Comparison of ENCODE assay signal across 16 cellular contexts in the genomic region with DNA sequence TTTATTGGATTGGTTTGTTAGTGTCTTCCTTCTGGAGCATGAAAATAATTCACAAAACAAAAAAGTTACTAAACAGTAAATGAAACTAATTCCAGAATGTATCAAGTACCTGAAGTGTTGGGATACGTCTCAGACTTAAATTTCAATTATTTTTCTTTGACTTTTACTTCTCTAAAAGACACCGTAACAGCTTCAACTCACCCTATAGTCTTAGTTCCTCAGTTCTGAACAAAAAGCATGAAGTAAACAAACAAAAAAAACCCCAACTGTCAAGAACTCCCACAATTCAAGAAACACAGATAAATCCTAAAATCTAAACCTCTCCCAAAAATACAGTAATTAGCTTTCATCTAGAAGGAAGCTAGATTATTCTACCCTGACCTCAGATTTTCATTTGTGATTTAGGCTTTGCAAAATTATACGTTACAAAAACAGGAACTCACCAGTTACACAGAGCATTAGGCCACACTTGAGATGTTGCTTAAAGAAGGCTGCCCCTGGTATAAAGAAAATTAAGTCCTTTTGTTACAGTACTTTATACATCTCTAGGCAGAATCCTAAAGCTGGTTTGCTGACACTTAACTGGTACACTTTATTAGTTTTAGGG. TPM values are rescaled to one million over a fixed set of nuclear protein-coding genes. Genes with fewer than 3 reads are reported as not detected.
A peak's percentile ranks its signal among the peaks of the same experiment; 100 is the strongest.
DNase-seq lines count a peak whose midpoint lies in the region; ATAC-seq and TF ChIP-seq lines count a peak whose summit lies in the region.
"Had no signal": no experiment of that assay in that cellular context is flagged by ENCODE, and none has a peak within 500 bp of the region (broad histone marks: within the 10 kb centered on the region; RNA-seq: fewer than 3 reads in every experiment).

No MANE protein-coding gene starts in this region.

- no peaks in the 10 kb centered on the region for H3K9me3 ChIP-seq in ovary
- H3K9me3 ChIP-seq: body of pancreas had no signal

- H3K9me3 Mint-ChIP-seq in IgD-negative memory B cell (no peaks in the 10 kb centered on the region), type B pancreatic cell (no peaks in the 10 kb centered on the region)

- H3K27ac ChIP-seq in ovary = no peak overlapping the region
- H3K27ac ChIP-seq: VCaP had no signal

- TF ChIP-seq CTCF in type B pancreatic cell (conservative IDR thresholded peaks at IDR 0.05) (no peak), ovary (IDR thresholded peaks at IDR 0.05) (no peak)

- no peak overlapping the region for H3K4me3 ChIP-seq in ovary
- H3K4me3 ChIP-seq: body of pancreas had no signal

- no peaks in the 10 kb centered on the region for H3K27me3 ChIP-seq in ovary
- H3K27me3 ChIP-seq: body of pancreas had no signal

- no peak for TF ChIP-seq POLR2A in ovary (IDR thresholded peaks at IDR 0.05)

- no peak for TF ChIP-seq EP300 in ovary (IDR thresholded peaks at IDR 0.05)

- no peak for ATAC-seq in HG03571 (IDR thresholded peaks at IDR 0.05; ENCODE audit: unreplicated experiment)
- ATAC-seq: body of pancreas, Right ventricle myocardium inferior had no signal

- intact Hi-C loops in ovary (cut with DNase I) = no loop called here

- 79 to 89% (median 85%) methylated on average over 3 of the region's 3 CpGs for WGBS in ovary, 3 donors

- H3K4me1 Mint-ChIP-seq in IgD-negative memory B cell = peaks cover 13 to 35% (median 26%) of the 10 kb centered on the region in 3 donors
- peaks cover 5% of the 10 kb centered on the region for H3K4me1 Mint-ChIP-seq in type B pancreatic cell (ENCODE audit: unreplicated experiment)

- no peaks in the 10 kb centered on the region for H3K27me3 Mint-ChIP-seq in IgD-negative memory B cell
- H3K27me3 Mint-ChIP-seq in type B pancreatic cell = no peaks in the 10 kb centered on the region

- H3K36me3 Mint-ChIP-seq in IgD-negative memory B cell (peaks cover 4% of the 10 kb centered on the region), type B pancreatic cell (no peaks in the 10 kb centered on the region)

- no peaks in the 10 kb centered on the region for H3K36me3 ChIP-seq in ovary

- peaks cover 5% of the 10 kb centered on the region for H3K4me1 ChIP-seq in ovary (ENCODE audit: insufficient read depth)

- DNase-seq in CD1c-positive myeloid dendritic cell (ENCODE audit: extremely low spot score) (peak; percentile 63), SIG-M5 treated with dmso at 0.1 percent for 504 hours (lab: John Stamatoyannopoulos, UW; ENCODE audit: unreplicated experiment) (peak; percentile 82), medulla oblongata (ENCODE audit: extremely low spot score) (peak; percentile 11), type B pancreatic cell (ENCODE audit: extremely low spot score, unreplicated experiment) (no peak), ovary (no peak)
- no peak for DNase-seq in stimulated activated CD4-positive, alpha-beta T cell treated with anti-CD3 and anti-CD28 coated beads, Interleukin-2, amount 100 ng/mL, for 48 hours
- DNase-seq: activated gamma-delta T cell treated with Interleukin-2 at 50 U/mL for 16 hours; body of pancreas; effector CD4-positive, alpha-beta T cell; mesendoderm; NCI-H526; occipital lobe had no signal

- H3K27ac Mint-ChIP-seq in IgD-negative memory B cell = peak overlapping the region; percentile 8 to 93 (median 72)
- no peak overlapping the region for H3K27ac Mint-ChIP-seq in type B pancreatic cell

- peak overlapping the region; percentile 28 to 91 (median 68) for H3K4me3 Mint-ChIP-seq in IgD-negative memory B cell
- no peak overlapping the region for H3K4me3 Mint-ChIP-seq in type B pancreatic cell

RNA-seq across cellular contexts. Expression of gene HEATR5A, which starts 10.2 kb away (rescaled TPM):
- 10.2 TPM for polyA plus RNA-seq in IgD-negative memory B cell
- total RNA-seq in type B pancreatic cell (ENCODE audit: low replicate concordance) = 26.3 and 27.3 TPM in 2 replicates
- 10 to 100 TPM; 14.8 to 32.9 (median 23.5) TPM for total RNA-seq in ovary
- 10 to 100 TPM in 1 of 2 donors, 1 to 10 TPM in 1; 6.2 to 11.9 TPM for polyA plus RNA-seq in ovary

RNA-seq across cellular contexts. Expression of gene DTD2, which starts 47.2 kb away (rescaled TPM):
- polyA plus RNA-seq in IgD-negative memory B cell (22.1 TPM), ovary (10 to 100 TPM; 11.1 to 15.8 TPM)
- total RNA-seq in type B pancreatic cell (ENCODE audit: low replicate concordance) (23.2 and 26.5 TPM in 2 replicates), ovary (10 to 100 TPM; 13.0 to 34.1 (median 22.0) TPM)

Comparison
In these comparisons a context has a peak if more than half of its experiments do, and no peak if none do; other contexts are left out.
1. DNase-seq: peak in CD1c-positive myeloid dendritic cell (single experiment), SIG-M5 treated with dmso at 0.1 percent for 504 hours (single experiment) and medulla oblongata (single experiment); none in stimulated activated CD4-positive, alpha-beta T cell treated with anti-CD3 and anti-CD28 coated beads, Interleukin-2, amount 100 ng/mL, for 48 hours (0 of 2), type B pancreatic cell (single experiment) and ovary (0 of 5).